In genomic region chr5:134252671-134253070, GRCh38 we compare ENCODE assay signal across 13 cellular contexts. TPM values are rescaled to one million over a fixed set of nuclear protein-coding genes. Genes with fewer than 3 reads are reported as not detected.
DNase-seq lines count a peak whose midpoint lies in the region; ATAC-seq and TF ChIP-seq lines count a peak whose summit lies in the region.
"Had no signal": no experiment of that assay in that cellular context is flagged by ENCODE, and none has a peak within 500 bp of the region (broad histone marks: within the 10 kb centered on the region; RNA-seq: fewer than 3 reads in every experiment).

No MANE protein-coding gene starts in this region.

- H3K79me1 ChIP-seq in mesendoderm (ENCODE audit: low read length), result no peaks in the 10 kb centered on the region

- ATAC-seq in GM23338, result no peak
- ATAC-seq: activated CD8-positive, alpha-beta memory T cell treated with anti-CD3 and anti-CD28 coated beads, Interleukin-2, amount 10 ng/mL, durations not matched to agents 7 days and 5 days had no signal

- H2AK5ac ChIP-seq in mesendoderm (ENCODE audit: low read length), result no peak overlapping the region

- DNase-seq in GM23338 (ENCODE audit: low spot score), result no peak
- DNase-seq in SK-N-SH, result no peak
- peak; percentile 80 for DNase-seq in fibroblast of the aortic adventitia (ENCODE audit: low read depth)
- DNase-seq in renal cortical epithelial cell (ENCODE audit: low read depth), result peak; percentile 89
- DNase-seq in NK-92 treated with Interleukin-12 subunit alpha and Interleukin-12 subunit beta, amount 100 ng/mL, for 24 hours (lab: John Stamatoyannopoulos, UW), result no peak
- no peak for DNase-seq in GM13976 (ENCODE audit: low spot score)
- DNase-seq in mesendoderm, result no peak
- DNase-seq in iPS-NIHi7 (ENCODE audit: extremely low spot score), result no peak
- DNase-seq: activated CD8-positive, alpha-beta memory T cell treated with anti-CD3 and anti-CD28 coated beads, Interleukin-2, amount 10 ng/mL, durations not matched to agents 7 days and 5 days; DMS153; esophagus squamous epithelium; Karpas-422; small intestine had no signal

- no peak overlapping the region for H2BK15ac ChIP-seq in mesendoderm (replicated peaks; ENCODE audit: low read depth)

- H3K23ac ChIP-seq in mesendoderm (ENCODE audit: low read length), result no peak overlapping the region

- TF ChIP-seq EP300 in SK-N-SH (IDR thresholded peaks at IDR 0.05; ENCODE audit: borderline replicate concordance in 1 of 2, low read depth in 1 of 2, low read length in 1 of 2), result no peak

- 0 out of 2 replicates have a peak overlapping the region, but pooled peaks have one; percentile 38 for H2AFZ ChIP-seq in GM23338
- peak overlapping the region; percentile 1; the same call in 1 of the 2 replicates for H2AFZ ChIP-seq in SK-N-SH (ENCODE audit: low read depth)

- H3K36me3 ChIP-seq in GM23338 (ENCODE audit: insufficient read depth) (no peaks in the 10 kb centered on the region), SK-N-SH (replicated peaks in 1 of 2; ENCODE audit: control insufficient read depth in 1 of 2, insufficient read depth in 2 of 2, low read length in 1 of 2) (no peaks in the 10 kb centered on the region), mesendoderm (ENCODE audit: control insufficient read depth, insufficient read depth, low read length) (no peaks in the 10 kb centered on the region)
- H3K36me3 ChIP-seq: esophagus squamous epithelium had no signal

- peaks cover 4% of the 10 kb centered on the region; the same call in 2 of the 3 replicates for H3K4me1 Mint-ChIP-seq in GM23338
- H3K4me1 Mint-ChIP-seq: activated CD8-positive, alpha-beta memory T cell treated with anti-CD3 and anti-CD28 coated beads, Interleukin-2, amount 10 ng/mL, durations not matched to agents 7 days and 5 days had no signal

- H3K4ac ChIP-seq in mesendoderm (ENCODE audit: low read depth, low read length), result no peak overlapping the region

- in situ Hi-C loops in GM13976 (cut with MboI; ENCODE audit: low sequenced_read_pairs, unreplicated experiment), result no loop called here

- POLR2A ChIA-PET in SK-N-SH (lab: Yijun Ruan, JAX), result no interaction called here

- H3K27ac Mint-ChIP-seq in GM23338, result no peak overlapping the region
- H3K27ac Mint-ChIP-seq: activated CD8-positive, alpha-beta memory T cell treated with anti-CD3 and anti-CD28 coated beads, Interleukin-2, amount 10 ng/mL, durations not matched to agents 7 days and 5 days had no signal

- no peak overlapping the region for H3K56ac ChIP-seq in mesendoderm (ENCODE audit: low read length)

- no peak overlapping the region for H4K5ac ChIP-seq in mesendoderm (ENCODE audit: low read length)

- H3F3A ChIP-seq in GM23338 (replicated peaks; ENCODE audit: low read depth), result no peaks in the 10 kb centered on the region
- peaks cover 17% of the 10 kb centered on the region for H3F3A ChIP-seq in SK-N-SH (replicated peaks; ENCODE audit: insufficient read depth)

- H3K9me2 ChIP-seq in GM23338 (ENCODE audit: insufficient read depth) (no peaks in the 10 kb centered on the region), SK-N-SH (no peaks in the 10 kb centered on the region)

- 49% methylated on average over 5 of the region's 5 CpGs for WGBS in SK-N-SH (ENCODE audit: low lambda C conversion rate)
- WGBS in mesendoderm (ENCODE audit: extremely low coverage, insufficient coverage, low lambda C conversion rate), result no CpG with 5 or more reads among the region's 5 CpGs

- H4K20me1 ChIP-seq in GM23338 (replicated peaks; ENCODE audit: insufficient read depth), result no peaks in the 10 kb centered on the region
- no peaks in the 10 kb centered on the region for H4K20me1 ChIP-seq in SK-N-SH (ENCODE audit: insufficient read depth)

- no peaks in the 10 kb centered on the region for H3K27me3 Mint-ChIP-seq in GM23338 (ENCODE audit: insufficient read depth, low read depth, poor library complexity)

- H2BK120ac ChIP-seq in mesendoderm (ENCODE audit: low read depth, low read length), result no peak overlapping the region

- H4K8ac ChIP-seq in mesendoderm (ENCODE audit: low read depth, low read length), result no peak overlapping the region

- no peaks in the 10 kb centered on the region for H3K79me2 ChIP-seq in GM23338 (replicated peaks; ENCODE audit: insufficient read depth)
- H3K79me2 ChIP-seq in SK-N-SH (ENCODE audit: insufficient read depth), result no peaks in the 10 kb centered on the region
- H3K79me2 ChIP-seq in mesendoderm (ENCODE audit: control insufficient read depth, insufficient read depth, low read length), result no peaks in the 10 kb centered on the region

- CTCF ChIA-PET in SK-N-SH (lab: Yijun Ruan, JAX), result no interaction called here

- H3K27ac ChIP-seq in GM23338 (ENCODE audit: low read depth) (no peak overlapping the region), SK-N-SH (ENCODE audit: low read depth in 2 of 2, low read length in 1 of 2) (peak overlapping the region in 1 of 2 experiments; percentile 24; a peak in 1 of 4 replicates), mesendoderm (ENCODE audit: low read depth, low read length) (no peak overlapping the region)
- H3K27ac ChIP-seq: esophagus squamous epithelium had no signal

- H2BK5ac ChIP-seq in mesendoderm (ENCODE audit: low read length), result no peak overlapping the region

- TF ChIP-seq RAD21 in SK-N-SH (IDR thresholded peaks at IDR 0.05; ENCODE audit: low read length), result no peak

- H3K4me3 Mint-ChIP-seq in GM23338, result no peak overlapping the region
- H3K4me3 Mint-ChIP-seq: activated CD8-positive, alpha-beta memory T cell treated with anti-CD3 and anti-CD28 coated beads, Interleukin-2, amount 10 ng/mL, durations not matched to agents 7 days and 5 days had no signal

- H3K4me3 ChIP-seq in GM23338 (no peak overlapping the region), SK-N-SH (ENCODE audit: low read depth in 2 of 2, low read length in 1 of 2) (no peak overlapping the region), fibroblast of the aortic adventitia (ENCODE audit: low read depth, low read length) (no peak overlapping the region), mesendoderm (ENCODE audit: low read length) (no peak overlapping the region)
- H3K4me3 ChIP-seq: esophagus squamous epithelium had no signal

- H3K4me1 ChIP-seq in GM23338 (ENCODE audit: insufficient read depth) (peaks cover 4% of the 10 kb centered on the region; the same call in 1 of the 2 replicates), SK-N-SH (ENCODE audit: control insufficient read depth in 1 of 2, insufficient read depth in 2 of 2, low read depth in 1 of 2, low read length in 1 of 2) (peaks cover 0 to 5% of the 10 kb centered on the region in 2 experiments; a peak in 2 of 4 replicates), mesendoderm (ENCODE audit: control insufficient read depth, low read depth, low read length) (peaks cover under 1% of the 10 kb centered on the region)

- H3K27me3 ChIP-seq in GM23338 (ENCODE audit: insufficient read depth) (no peaks in the 10 kb centered on the region), SK-N-SH (ENCODE audit: insufficient read depth) (no peaks in the 10 kb centered on the region), mesendoderm (ENCODE audit: insufficient read depth, low read length, poor library complexity) (no peaks in the 10 kb centered on the region)
- H3K27me3 ChIP-seq: esophagus squamous epithelium had no signal

- no peak overlapping the region for H3K4me2 ChIP-seq in GM23338
- H3K4me2 ChIP-seq in SK-N-SH, result no peak overlapping the region
- H3K4me2 ChIP-seq in mesendoderm (ENCODE audit: low read length), result no peak overlapping the region

- no peaks in the 10 kb centered on the region for H3K9me3 Mint-ChIP-seq in GM23338

- H3K9ac ChIP-seq in SK-N-SH, result no peak overlapping the region
- no peak overlapping the region for H3K9ac ChIP-seq in mesendoderm (ENCODE audit: low read length)

- no peaks in the 10 kb centered on the region for H3K36me3 Mint-ChIP-seq in GM23338 (ENCODE audit: low read depth)
- H3K36me3 Mint-ChIP-seq: activated CD8-positive, alpha-beta memory T cell treated with anti-CD3 and anti-CD28 coated beads, Interleukin-2, amount 10 ng/mL, durations not matched to agents 7 days and 5 days had no signal

- no peaks in the 10 kb centered on the region for H3K9me3 ChIP-seq in SK-N-SH
- H3K9me3 ChIP-seq: esophagus squamous epithelium had no signal

- H3K18ac ChIP-seq in mesendoderm (ENCODE audit: low read length), result no peak overlapping the region

- TF ChIP-seq CTCF in GM23338 (conservative IDR thresholded peaks at IDR 0.05; ENCODE audit: low read depth in 2 of 2) (no peak), SK-N-SH (IDR thresholded peaks at IDR 0.05) (no peak), fibroblast of the aortic adventitia (IDR thresholded peaks at IDR 0.05; ENCODE audit: insufficient read depth, low read length) (no peak), GM13976 (IDR thresholded peaks at IDR 0.05; ENCODE audit: borderline replicate concordance, control extremely low read depth, extremely low read depth, insufficient read depth, missing control alignments) (no peak)

TF ChIP-seq in GM23338, 12 proteins besides CTCF, POLR2A, EP300 and RAD21 (continues in another document):
- no peak for TF ChIP-seq NANOG (IDR thresholded peaks at IDR 0.05; ENCODE audit: borderline replicate concordance)

TF ChIP-seq in SK-N-SH, 30 proteins besides CTCF, POLR2A, EP300 and RAD21:
- peak; percentile 41; the same call in 1 of the 2 replicates for TF ChIP-seq TCF12 (IDR thresholded peaks at IDR 0.05)
- 0 out of 2 replicates have a peak, but pooled peaks have one; percentile 15 for TF ChIP-seq JUND (IDR thresholded peaks at IDR 0.05)
- 0 out of 2 replicates have a peak, but pooled peaks have one; percentile 22 for TF ChIP-seq TEAD4 (IDR thresholded peaks at IDR 0.05; ENCODE audit: borderline replicate concordance, insufficient read depth)
- peak; percentile 67 for TF ChIP-seq FOSL2 (IDR thresholded peaks at IDR 0.05; ENCODE audit: borderline replicate concordance, low read depth)
- TF ChIP-seq RCOR1 (IDR thresholded peaks at IDR 0.05; ENCODE audit: low read length), result no peak

RNA-seq across cellular contexts. Expression of gene PPP2CA, which starts 26.8 kb away (rescaled TPM):
- total RNA-seq in GM23338 (2014; rRNA removed; shearing (Covaris generic)), result 316 and 342 TPM in 2 replicates
- polyA plus RNA-seq in GM23338 (2016; fragmentation: Nextera tagmentation; extraction: Ambion mirVana), result 93.4 and 131 TPM in 2 replicates
- polyA plus RNA-seq in SK-N-SH (2012; rRNA removed), result 146 and 163 TPM in 2 replicates
- 122 and 170 TPM in 2 replicates for polyA plus RNA-seq in SK-N-SH (2012; cell fraction: cytosol; rRNA removed)
- polyA plus RNA-seq in SK-N-SH (2012; cell fraction: nucleus; rRNA removed), result 79.4 and 95.7 TPM in 2 replicates
- 76.6 and 137 TPM in 2 replicates for total RNA-seq in fibroblast of the aortic adventitia (ENCODE audit: low replicate concordance)
- 91.2 and 183 TPM in 2 replicates for total RNA-seq in renal cortical epithelial cell
- polyA plus RNA-seq in mesendoderm (2013, experiment 1 of 2), result 82.9 TPM
- 80.1 TPM for polyA plus RNA-seq in mesendoderm (2013, experiment 2 of 2)

Comparison
In these comparisons a context has a peak if more than half of its experiments do, and no peak if none do; other contexts are left out.
1. DNase-seq: peak in fibroblast of the aortic adventitia (single experiment) and renal cortical epithelial cell (single experiment); none in GM23338 (single experiment), SK-N-SH (single experiment), NK-92 treated with Interleukin-12 subunit alpha and Interleukin-12 subunit beta, amount 100 ng/mL, for 24 hours (single experiment), GM13976 (single experiment), mesendoderm (single experiment) and iPS-NIHi7 (single experiment).